Comparison of ENCODE assay signal across 1 cellular context in the genomic region with DNA sequence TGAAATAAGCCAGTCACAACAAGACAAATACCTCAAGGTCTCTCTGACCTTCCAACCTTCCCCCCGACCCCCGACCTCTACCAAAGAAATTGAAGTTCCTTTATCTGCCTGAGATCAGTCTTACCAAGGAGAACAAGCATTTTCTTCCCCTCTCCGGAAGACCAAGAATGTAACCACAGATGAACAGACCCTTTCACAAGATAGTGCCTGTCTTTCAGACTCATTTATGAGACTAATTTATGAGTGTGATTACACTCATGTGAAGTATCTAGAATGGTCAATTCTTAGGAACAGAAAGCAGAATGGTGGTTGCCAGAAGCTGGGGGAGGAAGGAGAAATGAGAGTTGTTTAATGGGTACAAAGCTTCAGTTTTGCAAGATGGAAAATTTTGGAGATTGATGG.
TF ChIP-seq lines count a peak whose summit lies in the region.

No MANE protein-coding gene starts in this region.

TF ChIP-seq in GM12878, 131 proteins besides CTCF, POLR2A, EP300 and RAD21 (continued from another document and continues in another):
- TF ChIP-seq, protein P1, sequence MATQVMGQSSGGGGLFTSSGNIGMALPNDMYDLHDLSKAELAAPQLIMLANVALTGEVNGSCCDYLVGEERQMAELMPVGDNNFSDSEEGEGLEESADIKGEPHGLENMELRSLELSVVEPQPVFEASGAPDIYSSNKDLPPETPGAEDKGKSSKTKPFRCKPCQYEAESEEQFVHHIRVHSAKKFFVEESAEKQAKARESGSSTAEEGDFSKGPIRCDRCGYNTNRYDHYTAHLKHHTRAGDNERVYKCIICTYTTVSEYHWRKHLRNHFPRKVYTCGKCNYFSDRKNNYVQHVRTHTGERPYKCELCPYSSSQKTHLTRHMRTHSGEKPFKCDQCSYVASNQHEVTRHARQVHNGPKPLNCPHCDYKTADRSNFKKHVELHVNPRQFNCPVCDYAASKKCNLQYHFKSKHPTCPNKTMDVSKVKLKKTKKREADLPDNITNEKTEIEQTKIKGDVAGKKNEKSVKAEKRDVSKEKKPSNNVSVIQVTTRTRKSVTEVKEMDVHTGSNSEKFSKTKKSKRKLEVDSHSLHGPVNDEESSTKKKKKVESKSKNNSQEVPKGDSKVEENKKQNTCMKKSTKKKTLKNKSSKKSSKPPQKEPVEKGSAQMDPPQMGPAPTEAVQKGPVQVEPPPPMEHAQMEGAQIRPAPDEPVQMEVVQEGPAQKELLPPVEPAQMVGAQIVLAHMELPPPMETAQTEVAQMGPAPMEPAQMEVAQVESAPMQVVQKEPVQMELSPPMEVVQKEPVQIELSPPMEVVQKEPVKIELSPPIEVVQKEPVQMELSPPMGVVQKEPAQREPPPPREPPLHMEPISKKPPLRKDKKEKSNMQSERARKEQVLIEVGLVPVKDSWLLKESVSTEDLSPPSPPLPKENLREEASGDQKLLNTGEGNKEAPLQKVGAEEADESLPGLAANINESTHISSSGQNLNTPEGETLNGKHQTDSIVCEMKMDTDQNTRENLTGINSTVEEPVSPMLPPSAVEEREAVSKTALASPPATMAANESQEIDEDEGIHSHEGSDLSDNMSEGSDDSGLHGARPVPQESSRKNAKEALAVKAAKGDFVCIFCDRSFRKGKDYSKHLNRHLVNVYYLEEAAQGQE (IDR thresholded peaks at IDR 0.05; ENCODE audit: low read depth, low read length): no peak
- TF ChIP-seq HCFC1 (IDR thresholded peaks at IDR 0.05; ENCODE audit: low read length) (no peak), MTA2 (IDR thresholded peaks at IDR 0.05; ENCODE audit: low read depth) (peak; percentile 90), MEF2B (IDR thresholded peaks at IDR 0.05; ENCODE audit: partially characterized antibody, poor library complexity, severe bottlenecking) (peak; percentile 48), SIN3A (IDR thresholded peaks at IDR 0.05; ENCODE audit: low read depth, low read length) (no peak), RUNX3 (IDR thresholded peaks at IDR 0.05; ENCODE audit: low read length) (peak; percentile 78), SPI1 (IDR thresholded peaks at IDR 0.05; ENCODE audit: borderline replicate concordance, insufficient read depth, low read depth, low read length) (peak; percentile 70; the same call in 1 of the 2 replicates), SUZ12 (IDR thresholded peaks at IDR 0.05; ENCODE audit: unreplicated experiment) (no peak), CREM (IDR thresholded peaks at IDR 0.05; ENCODE audit: low read depth) (peak; percentile 41; the same call in 1 of the 2 replicates), NFIC (IDR thresholded peaks at IDR 0.05; ENCODE audit: low read depth, low read length) (peak; percentile 56; the same call in 1 of the 2 replicates), SUPT20H (IDR thresholded peaks at IDR 0.05; ENCODE audit: borderline replicate concordance, control insufficient read depth, low read depth, low read length) (no peak), SMAD5 (IDR thresholded peaks at IDR 0.05; ENCODE audit: low read depth) (no peak), MTA3 (IDR thresholded peaks at IDR 0.05; ENCODE audit: borderline replicate concordance, low read length) (peak; percentile 28; the same call in 1 of the 2 replicates), NBN (IDR thresholded peaks at IDR 0.05) (peak; percentile 71), PAX5 (IDR thresholded peaks at IDR 0.05; ENCODE audit: borderline replicate concordance, low read depth, low read length) (0 out of 2 replicates have a peak, but pooled peaks have one; percentile 7), ZZZ3 (IDR thresholded peaks at IDR 0.05; ENCODE audit: control insufficient read depth, insufficient read length, low read depth) (no peak), FOXK2 (IDR thresholded peaks at IDR 0.05) (no peak), MEF2A (IDR thresholded peaks at IDR 0.05; ENCODE audit: insufficient read depth, low read depth, low read length) (no peak), GATAD2B (conservative IDR thresholded peaks at IDR 0.05; ENCODE audit: low read depth) (0 out of 2 replicates have a peak, but pooled peaks have one; percentile 20), ATF7 (IDR thresholded peaks at IDR 0.05; ENCODE audit: low read depth) (peak; percentile 71), IRF4 (IDR thresholded peaks at IDR 0.05; ENCODE audit: low read depth, low read length) (0 out of 2 replicates have a peak, but pooled peaks have one; percentile 46), TBL1XR1 (IDR thresholded peaks at IDR 0.05; ENCODE audit: low read depth, low read length) (no peak), IKZF1 (conservative IDR thresholded peaks at IDR 0.05) (peak; percentile 69; the same call in 1 of the 2 replicates), IKZF2 (IDR thresholded peaks at IDR 0.05) (peak; percentile 84 to 85), NR2F1 (conservative IDR thresholded peaks at IDR 0.05) (peak; percentile 67), FOXM1 (IDR thresholded peaks at IDR 0.05; ENCODE audit: low read depth, low read length) (peak; percentile 27; the same call in 1 of the 2 replicates), ZNF24 (IDR thresholded peaks at IDR 0.05) (0 out of 2 replicates have a peak, but pooled peaks have one; percentile 12)
- TF ChIP-seq, protein P2, sequence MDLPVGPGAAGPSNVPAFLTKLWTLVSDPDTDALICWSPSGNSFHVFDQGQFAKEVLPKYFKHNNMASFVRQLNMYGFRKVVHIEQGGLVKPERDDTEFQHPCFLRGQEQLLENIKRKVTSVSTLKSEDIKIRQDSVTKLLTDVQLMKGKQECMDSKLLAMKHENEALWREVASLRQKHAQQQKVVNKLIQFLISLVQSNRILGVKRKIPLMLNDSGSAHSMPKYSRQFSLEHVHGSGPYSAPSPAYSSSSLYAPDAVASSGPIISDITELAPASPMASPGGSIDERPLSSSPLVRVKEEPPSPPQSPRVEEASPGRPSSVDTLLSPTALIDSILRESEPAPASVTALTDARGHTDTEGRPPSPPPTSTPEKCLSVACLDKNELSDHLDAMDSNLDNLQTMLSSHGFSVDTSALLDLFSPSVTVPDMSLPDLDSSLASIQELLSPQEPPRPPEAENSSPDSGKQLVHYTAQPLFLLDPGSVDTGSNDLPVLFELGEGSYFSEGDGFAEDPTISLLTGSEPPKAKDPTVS (IDR thresholded peaks at IDR 0.05; ENCODE audit: low read depth, low read length): no peak
- TF ChIP-seq, protein P3, sequence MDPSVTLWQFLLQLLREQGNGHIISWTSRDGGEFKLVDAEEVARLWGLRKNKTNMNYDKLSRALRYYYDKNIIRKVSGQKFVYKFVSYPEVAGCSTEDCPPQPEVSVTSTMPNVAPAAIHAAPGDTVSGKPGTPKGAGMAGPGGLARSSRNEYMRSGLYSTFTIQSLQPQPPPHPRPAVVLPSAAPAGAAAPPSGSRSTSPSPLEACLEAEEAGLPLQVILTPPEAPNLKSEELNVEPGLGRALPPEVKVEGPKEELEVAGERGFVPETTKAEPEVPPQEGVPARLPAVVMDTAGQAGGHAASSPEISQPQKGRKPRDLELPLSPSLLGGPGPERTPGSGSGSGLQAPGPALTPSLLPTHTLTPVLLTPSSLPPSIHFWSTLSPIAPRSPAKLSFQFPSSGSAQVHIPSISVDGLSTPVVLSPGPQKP (IDR thresholded peaks at IDR 0.05; ENCODE audit: low read depth, low read length): no peak
- TF ChIP-seq, protein P4, sequence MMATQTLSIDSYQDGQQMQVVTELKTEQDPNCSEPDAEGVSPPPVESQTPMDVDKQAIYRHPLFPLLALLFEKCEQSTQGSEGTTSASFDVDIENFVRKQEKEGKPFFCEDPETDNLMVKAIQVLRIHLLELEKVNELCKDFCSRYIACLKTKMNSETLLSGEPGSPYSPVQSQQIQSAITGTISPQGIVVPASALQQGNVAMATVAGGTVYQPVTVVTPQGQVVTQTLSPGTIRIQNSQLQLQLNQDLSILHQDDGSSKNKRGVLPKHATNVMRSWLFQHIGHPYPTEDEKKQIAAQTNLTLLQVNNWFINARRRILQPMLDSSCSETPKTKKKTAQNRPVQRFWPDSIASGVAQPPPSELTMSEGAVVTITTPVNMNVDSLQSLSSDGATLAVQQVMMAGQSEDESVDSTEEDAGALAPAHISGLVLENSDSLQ (IDR thresholded peaks at IDR 0.05): peak; percentile 74
- TF ChIP-seq, protein P5, sequence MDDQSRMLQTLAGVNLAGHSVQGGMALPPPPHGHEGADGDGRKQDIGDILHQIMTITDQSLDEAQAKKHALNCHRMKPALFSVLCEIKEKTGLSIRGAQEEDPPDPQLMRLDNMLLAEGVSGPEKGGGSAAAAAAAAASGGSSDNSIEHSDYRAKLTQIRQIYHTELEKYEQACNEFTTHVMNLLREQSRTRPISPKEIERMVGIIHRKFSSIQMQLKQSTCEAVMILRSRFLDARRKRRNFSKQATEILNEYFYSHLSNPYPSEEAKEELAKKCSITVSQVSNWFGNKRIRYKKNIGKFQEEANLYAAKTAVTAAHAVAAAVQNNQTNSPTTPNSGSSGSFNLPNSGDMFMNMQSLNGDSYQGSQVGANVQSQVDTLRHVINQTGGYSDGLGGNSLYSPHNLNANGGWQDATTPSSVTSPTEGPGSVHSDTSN (IDR thresholded peaks at IDR 0.05; ENCODE audit: insufficient replicate concordance, low read depth, low read length): no peak
- TF ChIP-seq, protein P6, sequence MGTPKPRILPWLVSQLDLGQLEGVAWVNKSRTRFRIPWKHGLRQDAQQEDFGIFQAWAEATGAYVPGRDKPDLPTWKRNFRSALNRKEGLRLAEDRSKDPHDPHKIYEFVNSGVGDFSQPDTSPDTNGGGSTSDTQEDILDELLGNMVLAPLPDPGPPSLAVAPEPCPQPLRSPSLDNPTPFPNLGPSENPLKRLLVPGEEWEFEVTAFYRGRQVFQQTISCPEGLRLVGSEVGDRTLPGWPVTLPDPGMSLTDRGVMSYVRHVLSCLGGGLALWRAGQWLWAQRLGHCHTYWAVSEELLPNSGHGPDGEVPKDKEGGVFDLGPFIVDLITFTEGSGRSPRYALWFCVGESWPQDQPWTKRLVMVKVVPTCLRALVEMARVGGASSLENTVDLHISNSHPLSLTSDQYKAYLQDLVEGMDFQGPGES (IDR thresholded peaks at IDR 0.05): no peak
- TF ChIP-seq, protein P7, sequence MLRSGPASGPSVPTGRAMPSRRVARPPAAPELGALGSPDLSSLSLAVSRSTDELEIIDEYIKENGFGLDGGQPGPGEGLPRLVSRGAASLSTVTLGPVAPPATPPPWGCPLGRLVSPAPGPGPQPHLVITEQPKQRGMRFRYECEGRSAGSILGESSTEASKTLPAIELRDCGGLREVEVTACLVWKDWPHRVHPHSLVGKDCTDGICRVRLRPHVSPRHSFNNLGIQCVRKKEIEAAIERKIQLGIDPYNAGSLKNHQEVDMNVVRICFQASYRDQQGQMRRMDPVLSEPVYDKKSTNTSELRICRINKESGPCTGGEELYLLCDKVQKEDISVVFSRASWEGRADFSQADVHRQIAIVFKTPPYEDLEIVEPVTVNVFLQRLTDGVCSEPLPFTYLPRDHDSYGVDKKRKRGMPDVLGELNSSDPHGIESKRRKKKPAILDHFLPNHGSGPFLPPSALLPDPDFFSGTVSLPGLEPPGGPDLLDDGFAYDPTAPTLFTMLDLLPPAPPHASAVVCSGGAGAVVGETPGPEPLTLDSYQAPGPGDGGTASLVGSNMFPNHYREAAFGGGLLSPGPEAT (IDR thresholded peaks at IDR 0.05; ENCODE audit: low read depth): peak; percentile 70; the same call in 1 of the 2 replicates
- TF ChIP-seq, protein P8, sequence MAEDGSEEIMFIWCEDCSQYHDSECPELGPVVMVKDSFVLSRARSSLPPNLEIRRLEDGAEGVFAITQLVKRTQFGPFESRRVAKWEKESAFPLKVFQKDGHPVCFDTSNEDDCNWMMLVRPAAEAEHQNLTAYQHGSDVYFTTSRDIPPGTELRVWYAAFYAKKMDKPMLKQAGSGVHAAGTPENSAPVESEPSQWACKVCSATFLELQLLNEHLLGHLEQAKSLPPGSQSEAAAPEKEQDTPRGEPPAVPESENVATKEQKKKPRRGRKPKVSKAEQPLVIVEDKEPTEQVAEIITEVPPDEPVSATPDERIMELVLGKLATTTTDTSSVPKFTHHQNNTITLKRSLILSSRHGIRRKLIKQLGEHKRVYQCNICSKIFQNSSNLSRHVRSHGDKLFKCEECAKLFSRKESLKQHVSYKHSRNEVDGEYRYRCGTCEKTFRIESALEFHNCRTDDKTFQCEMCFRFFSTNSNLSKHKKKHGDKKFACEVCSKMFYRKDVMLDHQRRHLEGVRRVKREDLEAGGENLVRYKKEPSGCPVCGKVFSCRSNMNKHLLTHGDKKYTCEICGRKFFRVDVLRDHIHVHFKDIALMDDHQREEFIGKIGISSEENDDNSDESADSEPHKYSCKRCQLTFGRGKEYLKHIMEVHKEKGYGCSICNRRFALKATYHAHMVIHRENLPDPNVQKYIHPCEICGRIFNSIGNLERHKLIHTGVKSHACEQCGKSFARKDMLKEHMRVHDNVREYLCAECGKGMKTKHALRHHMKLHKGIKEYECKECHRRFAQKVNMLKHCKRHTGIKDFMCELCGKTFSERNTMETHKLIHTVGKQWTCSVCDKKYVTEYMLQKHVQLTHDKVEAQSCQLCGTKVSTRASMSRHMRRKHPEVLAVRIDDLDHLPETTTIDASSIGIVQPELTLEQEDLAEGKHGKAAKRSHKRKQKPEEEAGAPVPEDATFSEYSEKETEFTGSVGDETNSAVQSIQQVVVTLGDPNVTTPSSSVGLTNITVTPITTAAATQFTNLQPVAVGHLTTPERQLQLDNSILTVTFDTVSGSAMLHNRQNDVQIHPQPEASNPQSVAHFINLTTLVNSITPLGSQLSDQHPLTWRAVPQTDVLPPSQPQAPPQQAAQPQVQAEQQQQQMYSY (CRISPR knock-in tag; IDR thresholded peaks at IDR 0.05): no peak
- TF ChIP-seq, protein P9, sequence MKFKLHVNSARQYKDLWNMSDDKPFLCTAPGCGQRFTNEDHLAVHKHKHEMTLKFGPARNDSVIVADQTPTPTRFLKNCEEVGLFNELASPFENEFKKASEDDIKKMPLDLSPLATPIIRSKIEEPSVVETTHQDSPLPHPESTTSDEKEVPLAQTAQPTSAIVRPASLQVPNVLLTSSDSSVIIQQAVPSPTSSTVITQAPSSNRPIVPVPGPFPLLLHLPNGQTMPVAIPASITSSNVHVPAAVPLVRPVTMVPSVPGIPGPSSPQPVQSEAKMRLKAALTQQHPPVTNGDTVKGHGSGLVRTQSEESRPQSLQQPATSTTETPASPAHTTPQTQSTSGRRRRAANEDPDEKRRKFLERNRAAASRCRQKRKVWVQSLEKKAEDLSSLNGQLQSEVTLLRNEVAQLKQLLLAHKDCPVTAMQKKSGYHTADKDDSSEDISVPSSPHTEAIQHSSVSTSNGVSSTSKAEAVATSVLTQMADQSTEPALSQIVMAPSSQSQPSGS (IDR thresholded peaks at IDR 0.05; ENCODE audit: low read length): peak; percentile 40
- TF ChIP-seq, protein P10, sequence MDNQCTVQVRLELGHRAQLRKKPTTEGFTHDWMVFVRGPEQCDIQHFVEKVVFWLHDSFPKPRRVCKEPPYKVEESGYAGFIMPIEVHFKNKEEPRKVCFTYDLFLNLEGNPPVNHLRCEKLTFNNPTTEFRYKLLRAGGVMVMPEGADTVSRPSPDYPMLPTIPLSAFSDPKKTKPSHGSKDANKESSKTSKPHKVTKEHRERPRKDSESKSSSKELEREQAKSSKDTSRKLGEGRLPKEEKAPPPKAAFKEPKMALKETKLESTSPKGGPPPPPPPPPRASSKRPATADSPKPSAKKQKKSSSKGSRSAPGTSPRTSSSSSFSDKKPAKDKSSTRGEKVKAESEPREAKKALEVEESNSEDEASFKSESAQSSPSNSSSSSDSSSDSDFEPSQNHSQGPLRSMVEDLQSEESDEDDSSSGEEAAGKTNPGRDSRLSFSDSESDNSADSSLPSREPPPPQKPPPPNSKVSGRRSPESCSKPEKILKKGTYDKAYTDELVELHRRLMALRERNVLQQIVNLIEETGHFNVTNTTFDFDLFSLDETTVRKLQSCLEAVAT (IDR thresholded peaks at IDR 0.05): peak; percentile 29; the same call in 1 of the 2 replicates
- TF ChIP-seq, protein P11, sequence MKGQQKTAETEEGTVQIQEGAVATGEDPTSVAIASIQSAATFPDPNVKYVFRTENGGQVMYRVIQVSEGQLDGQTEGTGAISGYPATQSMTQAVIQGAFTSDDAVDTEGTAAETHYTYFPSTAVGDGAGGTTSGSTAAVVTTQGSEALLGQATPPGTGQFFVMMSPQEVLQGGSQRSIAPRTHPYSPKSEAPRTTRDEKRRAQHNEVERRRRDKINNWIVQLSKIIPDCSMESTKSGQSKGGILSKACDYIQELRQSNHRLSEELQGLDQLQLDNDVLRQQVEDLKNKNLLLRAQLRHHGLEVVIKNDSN (IDR thresholded peaks at IDR 0.05; ENCODE audit: borderline replicate concordance, extremely low read length, insufficient read depth, low read depth, low read length): no peak
